22 cellular contexts compared by ENCODE assay signal in the genomic region with DNA sequence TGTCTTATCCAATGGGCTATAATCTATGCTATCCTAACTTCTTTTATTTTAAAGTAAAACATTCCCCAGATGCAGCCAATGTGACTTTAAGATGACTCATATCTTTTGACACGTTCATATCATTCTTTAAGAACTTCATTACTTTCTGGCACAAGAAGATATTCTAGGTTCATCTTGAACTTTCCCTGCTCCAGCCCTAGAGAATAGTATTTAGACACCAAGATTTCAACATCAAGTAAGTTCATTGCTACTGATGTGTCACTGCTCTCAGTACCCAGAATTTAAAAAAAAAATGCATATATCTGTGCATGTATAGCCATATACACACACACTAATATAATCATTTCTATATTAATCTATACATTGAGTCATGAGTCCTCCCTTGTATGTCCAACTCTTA.
DNase-seq lines count a peak whose midpoint lies in the region; FAIRE-seq and TF ChIP-seq lines count a peak whose summit lies in the region.
"Had no signal": no experiment of that assay in that cellular context is flagged by ENCODE, and none has a peak within 500 bp of the region (broad histone marks: within the 10 kb centered on the region; RNA-seq: fewer than 3 reads in every experiment).

No MANE protein-coding gene starts in this region.

- H3K9me3 Mint-ChIP-seq in astrocyte (ENCODE audit: unreplicated experiment): no peaks in the 10 kb centered on the region
- H3K9me3 Mint-ChIP-seq: activated naive CD8-positive, alpha-beta T cell treated with anti-CD3 and anti-CD28 coated beads, Interleukin-2, amount 50 U/mL, for 24 hours; activated T-helper 17 cell treated with anti-CD3 and anti-CD28 coated beads, Interleukin-2, amount 50 U/mL, for 72 hours; central memory CD8-positive, alpha-beta T cell had no signal

- H3K4me1 ChIP-seq in astrocyte (ENCODE audit: insufficient read depth, low read length): peaks cover 11% of the 10 kb centered on the region
- no peaks in the 10 kb centered on the region for H3K4me1 ChIP-seq in spleen
- H3K4me1 ChIP-seq: parathyroid adenoma had no signal

- WGBS in spleen, 5 donors: 38 to 74% (median 58%) methylated on average over 1 of the region's 1 CpG

- H2AFZ ChIP-seq in astrocyte (ENCODE audit: low read depth, low read length): no peak overlapping the region
- H2AFZ ChIP-seq: parathyroid adenoma had no signal

- H3K79me2 ChIP-seq in astrocyte (ENCODE audit: insufficient read depth, low read length): no peaks in the 10 kb centered on the region
- H3K79me2 ChIP-seq: parathyroid adenoma had no signal

- H3K27ac ChIP-seq in astrocyte (ENCODE audit: low read depth, low read length): no peak overlapping the region
- H3K27ac ChIP-seq in spleen: no peak overlapping the region
- no peak overlapping the region for H3K27ac ChIP-seq in WERI-Rb-1
- H3K27ac ChIP-seq: parathyroid adenoma, tibial artery had no signal

- H3K36me3 Mint-ChIP-seq in astrocyte (ENCODE audit: low read depth, unreplicated experiment): no peaks in the 10 kb centered on the region
- H3K36me3 Mint-ChIP-seq: CD14-positive monocyte, naive B cell had no signal

- H4K20me1 ChIP-seq in astrocyte (ENCODE audit: insufficient read depth, low read length): peaks cover 18% of the 10 kb centered on the region

- no peaks in the 10 kb centered on the region for H3K27me3 Mint-ChIP-seq in astrocyte (ENCODE audit: low read depth, unreplicated experiment)
- H3K27me3 Mint-ChIP-seq: naive B cell had no signal

- no peak overlapping the region for H3K4me2 ChIP-seq in astrocyte (ENCODE audit: low read length)
- H3K4me2 ChIP-seq: smooth muscle cell had no signal

- H3K4me1 Mint-ChIP-seq in astrocyte (ENCODE audit: low read depth, unreplicated experiment): peaks cover 5% of the 10 kb centered on the region
- H3K4me1 Mint-ChIP-seq: activated naive CD8-positive, alpha-beta T cell treated with anti-CD3 and anti-CD28 coated beads, Interleukin-2, amount 50 U/mL, for 24 hours; activated T-helper 17 cell treated with anti-CD3 and anti-CD28 coated beads, Interleukin-2, amount 50 U/mL, for 72 hours; CD14-positive monocyte; central memory CD8-positive, alpha-beta T cell; naive B cell; T-helper 17 cell had no signal

- peak; percentile 56 for DNase-seq in GM04503 (ENCODE audit: low read depth)
- peak; percentile 18 for DNase-seq in astrocyte (ENCODE audit: low read depth)
- peak; percentile 75 to 82 for DNase-seq in foreskin fibroblast
- DNase-seq in superior temporal gyrus (ENCODE audit: extremely low spot score): peak; percentile 22
- no peak for DNase-seq in spleen
- DNase-seq in WERI-Rb-1: no peak
- DNase-seq in NCI-H1105 treated with DMSO at 0.1 percent for 48 hours (lab: John Stamatoyannopoulos, UW): no peak
- DNase-seq in NCI-H774 (lab: John Stamatoyannopoulos, UW): no peak
- DNase-seq: activated naive CD8-positive, alpha-beta T cell treated with anti-CD3 and anti-CD28 coated beads, Interleukin-2, amount 50 U/mL, for 24 hours; effector CD8-positive, alpha-beta T cell; MM.1S; naive B cell; NCI-H2029; T-helper 17 cell; tibial artery had no signal

- H3K27me3 ChIP-seq in astrocyte (ENCODE audit: insufficient read depth, low read length) (no peaks in the 10 kb centered on the region), spleen (replicated peaks in 1 of 7) (no peaks in the 10 kb centered on the region), WERI-Rb-1 (ENCODE audit: insufficient read depth, low read depth, severe bottlenecking) (no peaks in the 10 kb centered on the region)
- H3K27me3 ChIP-seq: tibial artery had no signal

- intact Hi-C loops in spleen (cut with DNase I; ENCODE audit: low total_unique reads): loop anchor here (10.0 kb wide), 1 partner anchor 57 kb away; no protein-coding TSS in a partner anchor

- H3K4me3 ChIP-seq in astrocyte (ENCODE audit: insufficient read depth, low read depth, low read length): no peak overlapping the region
- no peak overlapping the region for H3K4me3 ChIP-seq in foreskin fibroblast (ENCODE audit: low read depth in 1 of 2, low read length in 2 of 2)
- H3K4me3 ChIP-seq in spleen: no peak overlapping the region
- H3K4me3 ChIP-seq in WERI-Rb-1 (ENCODE audit: low read depth, low read length): no peak overlapping the region
- H3K4me3 ChIP-seq: HAP-1, smooth muscle cell, tibial artery had no signal

- no peak for FAIRE-seq in astrocyte (lab: Jason Lieb, UNC)
- FAIRE-seq: GM19239 had no signal

- peaks cover 10% of the 10 kb centered on the region for H3K36me3 ChIP-seq in astrocyte (ENCODE audit: insufficient read depth, low read length)
- no peaks in the 10 kb centered on the region for H3K36me3 ChIP-seq in spleen
- no peaks in the 10 kb centered on the region for H3K36me3 ChIP-seq in WERI-Rb-1
- H3K36me3 ChIP-seq: HAP-1, tibial artery had no signal

- H3K27ac Mint-ChIP-seq in astrocyte (ENCODE audit: unreplicated experiment): no peak overlapping the region
- H3K27ac Mint-ChIP-seq: activated naive CD8-positive, alpha-beta T cell treated with anti-CD3 and anti-CD28 coated beads, Interleukin-2, amount 50 U/mL, for 24 hours; activated T-helper 17 cell treated with anti-CD3 and anti-CD28 coated beads, Interleukin-2, amount 50 U/mL, for 72 hours; CD14-positive monocyte; naive B cell; T-helper 17 cell had no signal

- H3K4me3 Mint-ChIP-seq in astrocyte (ENCODE audit: unreplicated experiment): no peak overlapping the region
- H3K4me3 Mint-ChIP-seq: activated naive CD8-positive, alpha-beta T cell treated with anti-CD3 and anti-CD28 coated beads, Interleukin-2, amount 50 U/mL, for 24 hours; activated T-helper 17 cell treated with anti-CD3 and anti-CD28 coated beads, Interleukin-2, amount 50 U/mL, for 72 hours; CD14-positive monocyte; central memory CD8-positive, alpha-beta T cell; naive B cell; T-helper 17 cell had no signal

- H3K9me3 ChIP-seq in astrocyte (ENCODE audit: insufficient read depth, low read depth, low read length): no peaks in the 10 kb centered on the region
- no peaks in the 10 kb centered on the region for H3K9me3 ChIP-seq in spleen
- H3K9me3 ChIP-seq in WERI-Rb-1 (ENCODE audit: severe bottlenecking): no peaks in the 10 kb centered on the region
- H3K9me3 ChIP-seq: HAP-1, tibial artery had no signal

- no peak for TF ChIP-seq POLR2A in spleen (IDR thresholded peaks at IDR 0.05)

- H3K9ac ChIP-seq in astrocyte (ENCODE audit: low read length): no peak overlapping the region
- H3K9ac ChIP-seq: parathyroid adenoma had no signal

- TF ChIP-seq CTCF in astrocyte (IDR thresholded peaks at IDR 0.05; ENCODE audit: insufficient read depth, low read depth, low read length): no peak
- no peak for TF ChIP-seq CTCF in foreskin fibroblast (IDR thresholded peaks at IDR 0.05; ENCODE audit: low read depth, low read length)
- TF ChIP-seq CTCF in spleen (IDR thresholded peaks at IDR 0.05 in 8 of 11, conservative IDR thresholded peaks at IDR 0.05 in 3 of 11): no peak
- TF ChIP-seq CTCF in WERI-Rb-1 (IDR thresholded peaks at IDR 0.05; ENCODE audit: low read depth, low read length): no peak

Comparison
In these comparisons a context has a peak if more than half of its experiments do, and no peak if none do; other contexts are left out.
1. DNase-seq: peak in GM04503 (single experiment), astrocyte (single experiment), foreskin fibroblast (2 of 2) and superior temporal gyrus (single experiment); none in spleen (single experiment), WERI-Rb-1 (single experiment), NCI-H1105 treated with DMSO at 0.1 percent for 48 hours (single experiment) and NCI-H774 (single experiment).